ENCODE assay signal across 2 cellular contexts in the genomic region with DNA sequence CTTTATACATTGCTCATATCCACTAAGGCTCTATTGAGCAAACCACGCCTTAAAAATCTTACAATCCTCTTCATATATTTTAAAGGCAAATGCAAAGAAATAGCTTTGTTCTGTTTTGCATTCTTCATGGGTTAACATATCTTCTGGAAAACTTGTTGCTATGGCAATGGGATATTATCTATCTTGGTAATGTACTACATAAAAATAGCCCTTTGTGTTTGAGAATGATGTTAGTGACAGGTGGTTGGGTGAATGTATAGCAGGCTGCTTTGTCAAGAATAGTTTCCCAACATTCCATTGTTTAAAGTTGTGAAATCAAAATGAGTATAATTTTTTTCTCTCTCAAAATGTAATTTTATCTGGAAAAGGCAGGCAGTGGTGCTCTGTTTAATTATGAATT.
TF ChIP-seq lines count a peak whose summit lies in the region.

No MANE protein-coding gene starts in this region.

TF ChIP-seq in endothelial cell of umbilical vein, 7 proteins besides CTCF, POLR2A, EP300 and RAD21 (continued from another document):
- TF ChIP-seq, protein P1, sequence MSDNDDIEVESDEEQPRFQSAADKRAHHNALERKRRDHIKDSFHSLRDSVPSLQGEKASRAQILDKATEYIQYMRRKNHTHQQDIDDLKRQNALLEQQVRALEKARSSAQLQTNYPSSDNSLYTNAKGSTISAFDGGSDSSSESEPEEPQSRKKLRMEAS (IDR thresholded peaks at IDR 0.05; ENCODE audit: insufficient read depth, insufficient read length) = no peak
- TF ChIP-seq GATA2 (IDR thresholded peaks at IDR 0.05; ENCODE audit: insufficient read depth, insufficient read length, low read depth, low read length) (no peak), POLR2AphosphoS5 (IDR thresholded peaks at IDR 0.05; ENCODE audit: insufficient read depth, low read depth, low read length) (no peak)

TF ChIP-seq in neural cell, 6 proteins besides CTCF, POLR2A, EP300 and RAD21:
- TF ChIP-seq, protein P2, sequence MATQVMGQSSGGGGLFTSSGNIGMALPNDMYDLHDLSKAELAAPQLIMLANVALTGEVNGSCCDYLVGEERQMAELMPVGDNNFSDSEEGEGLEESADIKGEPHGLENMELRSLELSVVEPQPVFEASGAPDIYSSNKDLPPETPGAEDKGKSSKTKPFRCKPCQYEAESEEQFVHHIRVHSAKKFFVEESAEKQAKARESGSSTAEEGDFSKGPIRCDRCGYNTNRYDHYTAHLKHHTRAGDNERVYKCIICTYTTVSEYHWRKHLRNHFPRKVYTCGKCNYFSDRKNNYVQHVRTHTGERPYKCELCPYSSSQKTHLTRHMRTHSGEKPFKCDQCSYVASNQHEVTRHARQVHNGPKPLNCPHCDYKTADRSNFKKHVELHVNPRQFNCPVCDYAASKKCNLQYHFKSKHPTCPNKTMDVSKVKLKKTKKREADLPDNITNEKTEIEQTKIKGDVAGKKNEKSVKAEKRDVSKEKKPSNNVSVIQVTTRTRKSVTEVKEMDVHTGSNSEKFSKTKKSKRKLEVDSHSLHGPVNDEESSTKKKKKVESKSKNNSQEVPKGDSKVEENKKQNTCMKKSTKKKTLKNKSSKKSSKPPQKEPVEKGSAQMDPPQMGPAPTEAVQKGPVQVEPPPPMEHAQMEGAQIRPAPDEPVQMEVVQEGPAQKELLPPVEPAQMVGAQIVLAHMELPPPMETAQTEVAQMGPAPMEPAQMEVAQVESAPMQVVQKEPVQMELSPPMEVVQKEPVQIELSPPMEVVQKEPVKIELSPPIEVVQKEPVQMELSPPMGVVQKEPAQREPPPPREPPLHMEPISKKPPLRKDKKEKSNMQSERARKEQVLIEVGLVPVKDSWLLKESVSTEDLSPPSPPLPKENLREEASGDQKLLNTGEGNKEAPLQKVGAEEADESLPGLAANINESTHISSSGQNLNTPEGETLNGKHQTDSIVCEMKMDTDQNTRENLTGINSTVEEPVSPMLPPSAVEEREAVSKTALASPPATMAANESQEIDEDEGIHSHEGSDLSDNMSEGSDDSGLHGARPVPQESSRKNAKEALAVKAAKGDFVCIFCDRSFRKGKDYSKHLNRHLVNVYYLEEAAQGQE (IDR thresholded peaks at IDR 0.05; ENCODE audit: borderline replicate concordance) = peak; percentile 17
- no peak for TF ChIP-seq MXI1 (conservative IDR thresholded peaks at IDR 0.05; ENCODE audit: poor library complexity, severe bottlenecking)
- TF ChIP-seq POLR2AphosphoS5 (IDR thresholded peaks at IDR 0.05) = peak; percentile 13
